Comparison of ENCODE assay signal across 15 cellular contexts in genomic region chr9:22102347-22103053, GRCh38.
DNase-seq lines count a peak whose midpoint lies in the region; ATAC-seq and TF ChIP-seq lines count a peak whose summit lies in the region.
"Had no signal": no experiment of that assay in that cellular context is flagged by ENCODE, and none has a peak within 500 bp of the region (broad histone marks: within the 10 kb centered on the region; RNA-seq: fewer than 3 reads in every experiment).

No MANE protein-coding gene starts in this region.

- peaks cover 30% of the 10 kb centered on the region for H3K27me3 Mint-ChIP-seq in activated T-cell treated with anti-CD3 and anti-CD28 coated beads, Interleukin-2, amount 50 U/mL, for 24 hours
- no peaks in the 10 kb centered on the region for H3K27me3 Mint-ChIP-seq in T-helper 17 cell
- no peaks in the 10 kb centered on the region for H3K27me3 Mint-ChIP-seq in type B pancreatic cell
- H3K27me3 Mint-ChIP-seq in activated T-helper 1 cell treated with anti-CD3 and anti-CD28 coated beads, Interleukin-12 subunit alpha, Interleukin-12 subunit beta, Interleukin-2, Interleukin-4 antibody, amounts not matched to agents 30 ng/mL and 10 ng/mL and 1 ng/mL, durations not matched to agents 14 hours and 24 hours and 36 hours (ENCODE audit: insufficient read depth), result peaks cover 17% of the 10 kb centered on the region

- intact Hi-C loops in activated T-helper 1 cell treated with anti-CD3 and anti-CD28 coated beads, Interleukin-12 subunit alpha, Interleukin-12 subunit beta, Interleukin-2, Interleukin-4 antibody, amounts not matched to agents 30 ng/mL and 10 ng/mL and 1 ng/mL, durations not matched to agents 14 hours and 24 hours and 36 hours (cut with micrococcal nuclease), result no loop called here

- no peaks in the 10 kb centered on the region for H3K36me3 Mint-ChIP-seq in activated T-cell treated with anti-CD3 and anti-CD28 coated beads, Interleukin-2, amount 50 U/mL, for 24 hours (ENCODE audit: low read depth)
- H3K36me3 Mint-ChIP-seq in T-helper 17 cell (ENCODE audit: low read depth), result peaks cover 2% of the 10 kb centered on the region
- no peaks in the 10 kb centered on the region for H3K36me3 Mint-ChIP-seq in type B pancreatic cell
- H3K36me3 Mint-ChIP-seq in activated T-helper 1 cell treated with anti-CD3 and anti-CD28 coated beads, Interleukin-12 subunit alpha, Interleukin-12 subunit beta, Interleukin-2, Interleukin-4 antibody, amounts not matched to agents 30 ng/mL and 10 ng/mL and 1 ng/mL, durations not matched to agents 14 hours and 24 hours and 36 hours (ENCODE audit: low read depth), result peaks cover 4% of the 10 kb centered on the region

- H3K18ac ChIP-seq in mesenchymal stem cell (ENCODE audit: low read depth in 1 of 2, low read length in 2 of 2) (peak overlapping the region; percentile 60 to 77), neuronal stem cell (ENCODE audit: low read length) (no peak overlapping the region)

- H3K36me3 ChIP-seq in mesenchymal stem cell (ENCODE audit: control insufficient read depth in 1 of 2, insufficient read depth in 2 of 2, low read depth in 1 of 2, low read length in 2 of 2) (no peaks in the 10 kb centered on the region), neuronal stem cell (replicated peaks in 1 of 2; ENCODE audit: control insufficient read depth in 2 of 2, insufficient read depth in 2 of 2, low read length in 2 of 2) (no peaks in the 10 kb centered on the region)
- H3K36me3 ChIP-seq: tibial artery had no signal

- H3K9ac ChIP-seq in mesenchymal stem cell (ENCODE audit: low read length) (peak overlapping the region; percentile 42), neuronal stem cell (ENCODE audit: low read depth, low read length, poor library complexity) (no peak overlapping the region)

- no peak overlapping the region for H3K4me3 Mint-ChIP-seq in activated T-cell treated with anti-CD3 and anti-CD28 coated beads, Interleukin-2, amount 50 U/mL, for 24 hours
- H3K4me3 Mint-ChIP-seq in T-helper 17 cell, result no peak overlapping the region
- H3K4me3 Mint-ChIP-seq in type B pancreatic cell, result no peak overlapping the region
- H3K4me3 Mint-ChIP-seq in activated T-helper 1 cell treated with anti-CD3 and anti-CD28 coated beads, Interleukin-12 subunit alpha, Interleukin-12 subunit beta, Interleukin-2, Interleukin-4 antibody, amounts not matched to agents 30 ng/mL and 10 ng/mL and 1 ng/mL, durations not matched to agents 14 hours and 24 hours and 36 hours, result no peak overlapping the region
- H3K4me3 Mint-ChIP-seq: nephron progenitor cell had no signal

- H3K9me3 Mint-ChIP-seq in activated T-cell treated with anti-CD3 and anti-CD28 coated beads, Interleukin-2, amount 50 U/mL, for 24 hours, result no peaks in the 10 kb centered on the region
- H3K9me3 Mint-ChIP-seq in type B pancreatic cell, result no peaks in the 10 kb centered on the region
- no peaks in the 10 kb centered on the region for H3K9me3 Mint-ChIP-seq in activated T-helper 1 cell treated with anti-CD3 and anti-CD28 coated beads, Interleukin-12 subunit alpha, Interleukin-12 subunit beta, Interleukin-2, Interleukin-4 antibody, amounts not matched to agents 30 ng/mL and 10 ng/mL and 1 ng/mL, durations not matched to agents 14 hours and 24 hours and 36 hours
- H3K9me3 Mint-ChIP-seq: nephron progenitor cell had no signal

- H2AFZ ChIP-seq in mesenchymal stem cell (ENCODE audit: low read depth, low read length) (no peak overlapping the region), neuronal stem cell (ENCODE audit: low read length) (no peak overlapping the region)

- H3K27ac ChIP-seq in mesenchymal stem cell (ENCODE audit: low read length, poor library complexity, severe bottlenecking), result peak overlapping the region; percentile 100
- no peak overlapping the region for H3K27ac ChIP-seq in neuronal stem cell (replicated peaks; ENCODE audit: low read length)

- no peak for TF ChIP-seq POLR2A in GM18505 (IDR thresholded peaks at IDR 0.05; ENCODE audit: borderline replicate concordance, extremely low read depth, insufficient read depth, insufficient read length)

- peak overlapping the region; percentile 12 for H3K27ac Mint-ChIP-seq in activated T-cell treated with anti-CD3 and anti-CD28 coated beads, Interleukin-2, amount 50 U/mL, for 24 hours
- peak overlapping the region; percentile 72 for H3K27ac Mint-ChIP-seq in T-helper 17 cell
- H3K27ac Mint-ChIP-seq in type B pancreatic cell, result peak overlapping the region; percentile 74
- H3K27ac Mint-ChIP-seq in activated T-helper 1 cell treated with anti-CD3 and anti-CD28 coated beads, Interleukin-12 subunit alpha, Interleukin-12 subunit beta, Interleukin-2, Interleukin-4 antibody, amounts not matched to agents 30 ng/mL and 10 ng/mL and 1 ng/mL, durations not matched to agents 14 hours and 24 hours and 36 hours, result no peak overlapping the region
- H3K27ac Mint-ChIP-seq: nephron progenitor cell had no signal

- H3K4me3 ChIP-seq in mesenchymal stem cell (ENCODE audit: insufficient read depth in 1 of 2, low read depth in 1 of 2, low read length in 2 of 2), result no peak overlapping the region
- H3K4me3 ChIP-seq in neuronal stem cell (ENCODE audit: low read length in 2 of 2), result no peak overlapping the region
- H3K4me3 ChIP-seq: tibial artery had no signal

- ATAC-seq in T-helper 17 cell, result no peak
- ATAC-seq in GM18505 (IDR thresholded peaks at IDR 0.05; ENCODE audit: unreplicated experiment), result no peak

- 78% methylated on average over 1 of the region's 2 CpGs for WGBS in mesenchymal stem cell
- WGBS in neuronal stem cell (ENCODE audit: extremely low coverage in 2 of 2, insufficient read length in 2 of 2, insufficient replicate concordance in 1 of 2), 2 donors, result no CpG with 5 or more reads among the region's 2 CpGs

- H3K4me2 ChIP-seq in mesenchymal stem cell (ENCODE audit: low read length, poor library complexity, severe bottlenecking), result no peak overlapping the region
- no peak overlapping the region for H3K4me2 ChIP-seq in neuronal stem cell (ENCODE audit: insufficient read depth, low read length, poor library complexity, severe bottlenecking)

- peaks cover 31% of the 10 kb centered on the region for H3K4me1 Mint-ChIP-seq in activated T-cell treated with anti-CD3 and anti-CD28 coated beads, Interleukin-2, amount 50 U/mL, for 24 hours (ENCODE audit: low read depth)
- H3K4me1 Mint-ChIP-seq in T-helper 17 cell (peaks cover 34% of the 10 kb centered on the region), type B pancreatic cell (ENCODE audit: unreplicated experiment) (peaks cover 6% of the 10 kb centered on the region)
- H3K4me1 Mint-ChIP-seq in activated T-helper 1 cell treated with anti-CD3 and anti-CD28 coated beads, Interleukin-12 subunit alpha, Interleukin-12 subunit beta, Interleukin-2, Interleukin-4 antibody, amounts not matched to agents 30 ng/mL and 10 ng/mL and 1 ng/mL, durations not matched to agents 14 hours and 24 hours and 36 hours (ENCODE audit: low read depth), result peaks cover 47% of the 10 kb centered on the region

- no peak overlapping the region for H3K14ac ChIP-seq in mesenchymal stem cell (ENCODE audit: low read length in 2 of 2)
- no peak overlapping the region for H3K14ac ChIP-seq in neuronal stem cell (ENCODE audit: low read length)

- H4K91ac ChIP-seq in mesenchymal stem cell (ENCODE audit: low read length), result no peak overlapping the region
- no peak overlapping the region for H4K91ac ChIP-seq in neuronal stem cell (ENCODE audit: low read depth, low read length, poor library complexity)

- H2AK5ac ChIP-seq in mesenchymal stem cell (ENCODE audit: low read length, severe bottlenecking) (peak overlapping the region; percentile 99), neuronal stem cell (ENCODE audit: low read depth, low read length) (no peak overlapping the region)

- TF ChIP-seq CTCF in type B pancreatic cell (conservative IDR thresholded peaks at IDR 0.05), result no peak

- peak overlapping the region; percentile 73 for H2BK120ac ChIP-seq in mesenchymal stem cell (ENCODE audit: low read depth, low read length)
- H2BK120ac ChIP-seq in neuronal stem cell (ENCODE audit: low read depth, low read length), result no peak overlapping the region

- no peak for DNase-seq in activated T-cell treated with anti-CD3 and anti-CD28 coated beads, Interleukin-2, amount 50 U/mL, for 24 hours
- no peak for DNase-seq in activated T-cell treated with anti-CD3 and anti-CD28 coated beads, Interleukin-2, amount 50 U/mL, for 48 hours
- no peak for DNase-seq in T-helper 17 cell
- no peak for DNase-seq in mesenchymal stem cell
- no peak for DNase-seq in type B pancreatic cell (ENCODE audit: extremely low spot score, unreplicated experiment)
- no peak for DNase-seq in neuronal stem cell (ENCODE audit: low spot score)
- no peak for DNase-seq in activated T-helper 1 cell treated with anti-CD3 and anti-CD28 coated beads, Interleukin-12 subunit alpha, Interleukin-12 subunit beta, Interleukin-2, Interleukin-4 antibody, amounts not matched to agents 30 ng/mL and 10 ng/mL and 1 ng/mL, durations not matched to agents 14 hours and 24 hours and 36 hours (ENCODE audit: low spot score)
- DNase-seq: effector CD8-positive, alpha-beta T cell; glutamatergic neuron; NCI-H187; NCI-H748 treated with DMSO at 0.1 percent for 48 hours; nephron progenitor cell; SHP77 treated with DMSO at 0.1 percent for 48 hours had no signal

- H3K79me1 ChIP-seq in mesenchymal stem cell (replicated peaks; ENCODE audit: low read length, poor library complexity, severe bottlenecking) (no peaks in the 10 kb centered on the region), neuronal stem cell (ENCODE audit: low read depth, low read length) (no peaks in the 10 kb centered on the region)

- H3K9me3 ChIP-seq in T-helper 17 cell (ENCODE audit: control insufficient read depth, low read length, poor library complexity, severe bottlenecking) (no peaks in the 10 kb centered on the region), mesenchymal stem cell (ENCODE audit: control insufficient read depth, low read length) (no peaks in the 10 kb centered on the region), neuronal stem cell (replicated peaks in 1 of 2; ENCODE audit: control insufficient read depth in 2 of 2, insufficient read depth in 1 of 2, low read depth in 1 of 2, low read length in 2 of 2) (no peaks in the 10 kb centered on the region)
- H3K9me3 ChIP-seq: tibial artery had no signal

- H3K27me3 ChIP-seq in mesenchymal stem cell (ENCODE audit: control insufficient read depth in 1 of 2, insufficient read depth in 1 of 2, low read length in 2 of 2) (no peaks in the 10 kb centered on the region), neuronal stem cell (ENCODE audit: control insufficient read depth in 3 of 3, insufficient read depth in 3 of 3, low read depth in 1 of 3, low read length in 3 of 3) (no peaks in the 10 kb centered on the region)
- H3K27me3 ChIP-seq: tibial artery had no signal

- H3K4ac ChIP-seq in mesenchymal stem cell (ENCODE audit: low read depth in 1 of 2, low read length in 2 of 2) (peak overlapping the region; percentile 68 to 77), neuronal stem cell (ENCODE audit: low read length) (no peak overlapping the region)

- H2BK15ac ChIP-seq in mesenchymal stem cell (ENCODE audit: low read depth, poor library complexity, severe bottlenecking) (no peak overlapping the region), neuronal stem cell (ENCODE audit: low read length) (no peak overlapping the region)

- H2BK12ac ChIP-seq in mesenchymal stem cell (ENCODE audit: low read length in 2 of 2) (peak overlapping the region; percentile 55 to 89), neuronal stem cell (ENCODE audit: low read length) (no peak overlapping the region)

- H3K23ac ChIP-seq in mesenchymal stem cell (ENCODE audit: low read length in 2 of 2) (no peak overlapping the region), neuronal stem cell (ENCODE audit: low read depth, low read length, poor library complexity) (no peak overlapping the region)

- H2BK5ac ChIP-seq in mesenchymal stem cell (ENCODE audit: low read depth, low read length, poor library complexity, severe bottlenecking) (peak overlapping the region; percentile 99), neuronal stem cell (ENCODE audit: low read length) (no peak overlapping the region)

- H3K4me1 ChIP-seq in mesenchymal stem cell (ENCODE audit: control insufficient read depth, insufficient read depth, low read depth, low read length), result peaks cover 4% of the 10 kb centered on the region
- no peaks in the 10 kb centered on the region for H3K4me1 ChIP-seq in neuronal stem cell (ENCODE audit: control insufficient read depth in 2 of 2, insufficient read depth in 1 of 2, low read depth in 1 of 2, low read length in 2 of 2)

- H4K8ac ChIP-seq in mesenchymal stem cell (ENCODE audit: low read length) (no peak overlapping the region), neuronal stem cell (ENCODE audit: low read depth, low read length) (no peak overlapping the region)
